Comparison of ENCODE assay signal across 22 cellular contexts in the genomic region with DNA sequence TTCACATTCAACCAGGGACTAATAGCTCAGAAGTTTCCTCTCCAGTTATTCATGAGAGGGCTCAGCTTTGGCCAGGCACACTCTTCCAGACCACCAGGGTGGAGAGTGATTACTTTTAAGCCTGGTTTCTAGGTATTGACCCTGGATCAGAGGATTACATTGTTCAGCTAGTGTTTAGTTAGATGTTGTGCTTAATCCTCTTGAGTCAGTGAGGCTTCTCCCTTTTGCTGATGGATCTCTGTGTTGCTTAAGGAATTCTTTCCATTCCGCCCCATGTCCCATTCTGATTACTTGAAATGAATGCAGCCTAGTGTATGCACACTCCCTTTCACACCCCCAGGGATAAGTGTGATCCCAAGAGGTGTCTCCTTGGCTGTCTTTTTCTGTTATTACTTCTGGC.
DNase-seq lines count a peak whose midpoint lies in the region; ATAC-seq, FAIRE-seq and TF ChIP-seq lines count a peak whose summit lies in the region.
"Had no signal": no experiment of that assay in that cellular context is flagged by ENCODE, and none has a peak within 500 bp of the region (broad histone marks: within the 10 kb centered on the region; RNA-seq: fewer than 3 reads in every experiment).

No MANE protein-coding gene starts in this region.

- no peaks in the 10 kb centered on the region for H3K27me3 ChIP-seq in SJCRH30
- no peaks in the 10 kb centered on the region for H3K27me3 ChIP-seq in mesendoderm (ENCODE audit: insufficient read depth, low read length, poor library complexity)
- no peaks in the 10 kb centered on the region for H3K27me3 ChIP-seq in H9 (ENCODE audit: insufficient read depth, low read length)
- H3K27me3 ChIP-seq: BLaER1 had no signal

- H3K4me1 Mint-ChIP-seq in H9 = peaks cover 5 to 8% of the 10 kb centered on the region in 2 experiments; a peak in 1 of 4 replicates
- H3K4me1 Mint-ChIP-seq: B cell; CD4-positive, CD25-positive, alpha-beta regulatory T cell had no signal

- H4K20me1 ChIP-seq in H9 (ENCODE audit: control insufficient read depth, insufficient read depth, insufficient read length) = no peaks in the 10 kb centered on the region
- H4K20me1 ChIP-seq: BLaER1 had no signal

- H3T11ph ChIP-seq in H9 (ENCODE audit: low read length) = no peak overlapping the region

- no peak overlapping the region for H4K91ac ChIP-seq in H9 (ENCODE audit: insufficient read length, low read depth, low read length)

- no peak overlapping the region for H3K4me2 ChIP-seq in mesendoderm (ENCODE audit: low read length)
- no peak overlapping the region for H3K4me2 ChIP-seq in H9 (ENCODE audit: insufficient read depth, insufficient read length, low read length)
- H3K4me2 ChIP-seq: BLaER1 had no signal

- TF ChIP-seq CTCF in D721Med (IDR thresholded peaks at IDR 0.05; ENCODE audit: insufficient read depth, missing control alignments) (no peak), H9 (conservative IDR thresholded peaks at IDR 0.05) (no peak)

- H3K27ac Mint-ChIP-seq in H9 = no peak overlapping the region
- H3K27ac Mint-ChIP-seq: B cell; CD4-positive, CD25-positive, alpha-beta regulatory T cell; CD8-positive, alpha-beta T cell had no signal

- H3K23ac ChIP-seq in mesendoderm (ENCODE audit: low read length) = no peak overlapping the region
- no peak overlapping the region for H3K23ac ChIP-seq in H9 (ENCODE audit: insufficient read length, low read depth, low read length)

- no peaks in the 10 kb centered on the region for H3K9me3 Mint-ChIP-seq in H9

- no peaks in the 10 kb centered on the region for H3K27me3 Mint-ChIP-seq in H9 (ENCODE audit: low read depth)
- H3K27me3 Mint-ChIP-seq: B cell; CD4-positive, CD25-positive, alpha-beta regulatory T cell had no signal

- no peaks in the 10 kb centered on the region for H3K36me3 Mint-ChIP-seq in H9 (ENCODE audit: insufficient read depth in 1 of 3, low read depth in 3 of 3)
- H3K36me3 Mint-ChIP-seq: CD4-positive, CD25-positive, alpha-beta regulatory T cell; CD8-positive, alpha-beta T cell had no signal

- H3K9ac ChIP-seq in mesendoderm (ENCODE audit: low read length) (no peak overlapping the region), H9 (ENCODE audit: extremely low read depth, insufficient read length, low read length) (no peak overlapping the region)
- H3K9ac ChIP-seq: BLaER1, GM23248 had no signal

- no peak overlapping the region for H3K4me3 Mint-ChIP-seq in H9
- H3K4me3 Mint-ChIP-seq: B cell; CD4-positive, CD25-positive, alpha-beta regulatory T cell; CD8-positive, alpha-beta T cell had no signal

- H2BK20ac ChIP-seq in H9 (ENCODE audit: low read depth, low read length, poor library complexity, severe bottlenecking) = no peak overlapping the region

- H4K8ac ChIP-seq in mesendoderm (ENCODE audit: low read depth, low read length) (peak overlapping the region; percentile 28), H9 (replicated peaks; ENCODE audit: insufficient read length, low read depth, low read length) (no peak overlapping the region)

- H3K14ac ChIP-seq in H9 (ENCODE audit: insufficient read depth, low read length) = no peak overlapping the region

- H2AFZ ChIP-seq in H9 (ENCODE audit: low read length) = no peak overlapping the region
- H2AFZ ChIP-seq: GM23248 had no signal

- H3K79me1 ChIP-seq in mesendoderm (ENCODE audit: low read length) (no peaks in the 10 kb centered on the region), H9 (ENCODE audit: insufficient read depth, low read depth, low read length, poor library complexity, severe bottlenecking) (no peaks in the 10 kb centered on the region)

- no peaks in the 10 kb centered on the region for H3K79me2 ChIP-seq in mesendoderm (ENCODE audit: control insufficient read depth, insufficient read depth, low read length)
- no peaks in the 10 kb centered on the region for H3K79me2 ChIP-seq in H9 (ENCODE audit: insufficient read depth, low read length)

- no peak overlapping the region for H3K56ac ChIP-seq in mesendoderm (ENCODE audit: low read length)
- H3K56ac ChIP-seq in H9 (ENCODE audit: insufficient read length, low read depth, low read length) = no peak overlapping the region

- WGBS in mesendoderm (ENCODE audit: extremely low coverage, insufficient coverage, low lambda C conversion rate) = no CpG with 5 or more reads among the region's 1 CpG
- WGBS in H9 (ENCODE audit: extremely low coverage, insufficient read length, low lambda C conversion rate) = no CpG with 5 or more reads among the region's 1 CpG

- DNase-seq in D721Med (ENCODE audit: insufficient read length, low spot score) (no peak), SJCRH30 (peak; percentile 78 to 93), mesendoderm (peak; percentile 26), H9 (no peak), DMS114 treated with DMSO at 0.1 percent for 48 hours (lab: John Stamatoyannopoulos, UW; ENCODE audit: unreplicated experiment) (no peak)
- DNase-seq: Caco-2; CD4-positive, CD25-positive, alpha-beta regulatory T cell; CD8-positive, alpha-beta T cell; DMS153; DND-41; GM23248; H7 had no signal

- H2BK5ac ChIP-seq in mesendoderm (ENCODE audit: low read length) (no peak overlapping the region), H9 (ENCODE audit: insufficient read length, low read length) (no peak overlapping the region)

- no peak for ATAC-seq in HG03457 (IDR thresholded peaks at IDR 0.05; ENCODE audit: unreplicated experiment)
- ATAC-seq: CD8-positive, alpha-beta T cell; HCT116 had no signal

- H3K27ac ChIP-seq in SJCRH30 (peak overlapping the region; percentile 48), mesendoderm (ENCODE audit: low read depth, low read length) (no peak overlapping the region), H9 (ENCODE audit: insufficient read length, low read depth, low read length) (no peak overlapping the region)
- H3K27ac ChIP-seq: 22Rv1, BLaER1, C4-2B, GM23248 had no signal

- no peak overlapping the region for H3K18ac ChIP-seq in mesendoderm (ENCODE audit: low read length)
- H3K18ac ChIP-seq in H9 (ENCODE audit: insufficient read length, low read depth, low read length) = no peak overlapping the region

- H3K4me1 ChIP-seq in SJCRH30 (peaks cover 30% of the 10 kb centered on the region), mesendoderm (ENCODE audit: control insufficient read depth, low read depth, low read length) (no peaks in the 10 kb centered on the region), H9 (ENCODE audit: insufficient read depth, low read length) (no peaks in the 10 kb centered on the region)
- H3K4me1 ChIP-seq: BLaER1, Caco-2 had no signal

- H3K36me3 ChIP-seq in SJCRH30 (no peaks in the 10 kb centered on the region), mesendoderm (ENCODE audit: control insufficient read depth, insufficient read depth, low read length) (no peaks in the 10 kb centered on the region)
- H3K36me3 ChIP-seq: BLaER1 had no signal

- H2BK15ac ChIP-seq in mesendoderm (replicated peaks; ENCODE audit: low read depth) = no peak overlapping the region
- H2BK15ac ChIP-seq in H9 (ENCODE audit: low read depth, low read length) = no peak overlapping the region

- FAIRE-seq in D721Med (lab: Jason Lieb, UNC) = peak; percentile 67
- FAIRE-seq: A204.1, G401.6, GM19239, H1 had no signal

- H2AK5ac ChIP-seq in mesendoderm (ENCODE audit: low read length) (no peak overlapping the region), H9 (ENCODE audit: insufficient read length, low read length) (no peak overlapping the region)

- no peaks in the 10 kb centered on the region for H3K9me3 ChIP-seq in SJCRH30 (replicated peaks)
- no peaks in the 10 kb centered on the region for H3K9me3 ChIP-seq in H9 (ENCODE audit: control insufficient read depth, low read depth, low read length)
- H3K9me3 ChIP-seq: Caco-2 had no signal

- H4K5ac ChIP-seq in mesendoderm (ENCODE audit: low read length) (no peak overlapping the region), H9 (ENCODE audit: insufficient read length, low read depth, low read length) (no peak overlapping the region)

- H3K4ac ChIP-seq in mesendoderm (ENCODE audit: low read depth, low read length) (no peak overlapping the region), H9 (ENCODE audit: low read depth, low read length) (no peak overlapping the region)

- H3K4me3 ChIP-seq in SJCRH30 (no peak overlapping the region), mesendoderm (ENCODE audit: low read length) (no peak overlapping the region)
- H3K4me3 ChIP-seq: BLaER1, GM23248 had no signal

- no peak overlapping the region for H2BK12ac ChIP-seq in H9 (ENCODE audit: insufficient read length, low read depth, low read length)

- H3K23me2 ChIP-seq in H9 (ENCODE audit: insufficient read length, low read depth, low read length, poor library complexity, severe bottlenecking) = no peaks in the 10 kb centered on the region

- H2BK120ac ChIP-seq in mesendoderm (ENCODE audit: low read depth, low read length) (no peak overlapping the region), H9 (ENCODE audit: low read depth, low read length, poor library complexity, severe bottlenecking) (no peak overlapping the region)

Comparison
In these comparisons a context has a peak if more than half of its experiments do, and no peak if none do; other contexts are left out.
1. DNase-seq: peak in SJCRH30 (2 of 2) and mesendoderm (single experiment); none in D721Med (single experiment), H9 (single experiment) and DMS114 treated with DMSO at 0.1 percent for 48 hours (single experiment).